In genomic region chr11:46616551-46617450, GRCh38 we compare ENCODE assay signal across 1 cellular context.
TF ChIP-seq lines count a peak whose summit lies in the region.

Gene HARBI1, minus strand, starts transcription at chr11:46617227. Its CDS starts 990 bp downstream, at chr11:46616237.

TF ChIP-seq in GM12878, 131 proteins besides CTCF, POLR2A, EP300 and RAD21 (continued from another document):
- TF ChIP-seq BCL3 (IDR thresholded peaks at IDR 0.05; ENCODE audit: borderline replicate concordance, insufficient read depth, low read depth, low read length, poor library complexity, severe bottlenecking) (no peak), RFX5 (IDR thresholded peaks at IDR 0.05; ENCODE audit: low read depth, low read length) (no peak), EGR1 (IDR thresholded peaks at IDR 0.05; ENCODE audit: borderline replicate concordance in 1 of 2, low read depth in 2 of 2, low read length in 2 of 2) (peak in 1 of 2 experiments; percentile 60; a peak in 1 of 3 replicates)
TF ChIP-seq in GM12878: peak in this region for 42.
